In genomic region chr12:123070267-123071081, GRCh38 we compare ENCODE assay signal across 13 cellular contexts.
DNase-seq lines count a peak whose midpoint lies in the region; ATAC-seq and TF ChIP-seq lines count a peak whose summit lies in the region.
"Had no signal": no experiment of that assay in that cellular context is flagged by ENCODE, and none has a peak within 500 bp of the region (broad histone marks: within the 10 kb centered on the region; RNA-seq: fewer than 3 reads in every experiment).

No MANE protein-coding gene starts in this region.

- H2BK5ac ChIP-seq in neuronal stem cell (ENCODE audit: low read length): peak overlapping the region; percentile 47

- ATAC-seq in RWPE2 (ENCODE audit: low read depth): peak; percentile 57; the same call in 2 of the 3 replicates
- peak; percentile 53 for ATAC-seq in foreskin keratinocyte
- no peak for ATAC-seq in HG03175 (IDR thresholded peaks at IDR 0.05; ENCODE audit: unreplicated experiment)
- no peak for ATAC-seq in stimulated activated memory B cell treated with anti-CD40 and anti-IgM and Interleukin-4, amounts not matched to agents 10 μg/mL and 1 μg/mL and 100 μg/mL, for 72 hours

- peak overlapping the region; percentile 42 for H2BK12ac ChIP-seq in neuronal stem cell (ENCODE audit: low read length)

- no peak overlapping the region for H3K27ac Mint-ChIP-seq in stimulated activated memory B cell treated with anti-CD40 and anti-IgM and Interleukin-4, amounts not matched to agents 10 μg/mL and 1 μg/mL and 100 μg/mL, for 72 hours

- no peak overlapping the region for H2AFZ ChIP-seq in neuronal stem cell (ENCODE audit: low read length)

- WGBS in neuronal stem cell (ENCODE audit: extremely low coverage in 2 of 2, insufficient read length in 2 of 2, insufficient replicate concordance in 1 of 2), 2 donors: no CpG with 5 or more reads among the region's 14 CpGs

- H3K27ac ChIP-seq in RWPE2 (ENCODE audit: poor library complexity, severe bottlenecking): no peak overlapping the region
- H3K27ac ChIP-seq in foreskin keratinocyte: no peak overlapping the region
- H3K27ac ChIP-seq in neuronal stem cell (replicated peaks; ENCODE audit: low read length): no peak overlapping the region

- H3K36me3 Mint-ChIP-seq in stimulated activated memory B cell treated with anti-CD40 and anti-IgM and Interleukin-4, amounts not matched to agents 10 μg/mL and 1 μg/mL and 100 μg/mL, for 72 hours: no peaks in the 10 kb centered on the region

- H3K27me3 ChIP-seq in RWPE2 (ENCODE audit: insufficient read depth, poor library complexity, severe bottlenecking) (no peaks in the 10 kb centered on the region), foreskin keratinocyte (peaks cover 3% of the 10 kb centered on the region), neuronal stem cell (ENCODE audit: control insufficient read depth in 3 of 3, insufficient read depth in 3 of 3, low read depth in 1 of 3, low read length in 3 of 3) (no peaks in the 10 kb centered on the region)

- peak overlapping the region; percentile 3 for H3K14ac ChIP-seq in neuronal stem cell (ENCODE audit: low read length)

- no peaks in the 10 kb centered on the region for H3K9me3 Mint-ChIP-seq in stimulated activated memory B cell treated with anti-CD40 and anti-IgM and Interleukin-4, amounts not matched to agents 10 μg/mL and 1 μg/mL and 100 μg/mL, for 72 hours

- H3K9me3 ChIP-seq in RWPE2 (ENCODE audit: severe bottlenecking) (no peaks in the 10 kb centered on the region), neuronal stem cell (replicated peaks in 1 of 2; ENCODE audit: control insufficient read depth in 2 of 2, insufficient read depth in 1 of 2, low read depth in 1 of 2, low read length in 2 of 2) (peaks cover 0 to 1% of the 10 kb centered on the region in 2 donors)

- no peaks in the 10 kb centered on the region for H3K79me1 ChIP-seq in neuronal stem cell (ENCODE audit: low read depth, low read length)

- H3K27me3 Mint-ChIP-seq in stimulated activated memory B cell treated with anti-CD40 and anti-IgM and Interleukin-4, amounts not matched to agents 10 μg/mL and 1 μg/mL and 100 μg/mL, for 72 hours: no peaks in the 10 kb centered on the region

- peaks cover 23% of the 10 kb centered on the region for H3K4me1 Mint-ChIP-seq in stimulated activated memory B cell treated with anti-CD40 and anti-IgM and Interleukin-4, amounts not matched to agents 10 μg/mL and 1 μg/mL and 100 μg/mL, for 72 hours

- peak overlapping the region; percentile 3 for H2AK5ac ChIP-seq in neuronal stem cell (ENCODE audit: low read depth, low read length)

- no peak overlapping the region for H4K8ac ChIP-seq in neuronal stem cell (ENCODE audit: low read depth, low read length)

- H3K36me3 ChIP-seq in RWPE2 (ENCODE audit: low read depth): no peaks in the 10 kb centered on the region
- H3K36me3 ChIP-seq in neuronal stem cell (replicated peaks in 1 of 2; ENCODE audit: control insufficient read depth in 2 of 2, insufficient read depth in 2 of 2, low read length in 2 of 2): no peaks in the 10 kb centered on the region

- no peak for TF ChIP-seq CTCF in RWPE2 (IDR thresholded peaks at IDR 0.05; ENCODE audit: poor library complexity, severe bottlenecking)
- TF ChIP-seq CTCF in foreskin keratinocyte (conservative IDR thresholded peaks at IDR 0.05): no peak

- no peak overlapping the region for H3K4me2 ChIP-seq in neuronal stem cell (ENCODE audit: insufficient read depth, low read length, poor library complexity, severe bottlenecking)
- H3K4me2 ChIP-seq: smooth muscle cell had no signal

- H3K23ac ChIP-seq in neuronal stem cell (ENCODE audit: low read depth, low read length, poor library complexity): no peak overlapping the region

- H3K4me3 ChIP-seq in RWPE2 (ENCODE audit: severe bottlenecking): no peak overlapping the region
- H3K4me3 ChIP-seq in neuronal stem cell (ENCODE audit: low read length in 2 of 2): peak overlapping the region in 1 of 2 donors; percentile 14
- H3K4me3 ChIP-seq: smooth muscle cell had no signal

- peak overlapping the region; percentile 49 for H4K91ac ChIP-seq in neuronal stem cell (ENCODE audit: low read depth, low read length, poor library complexity)

- H2BK120ac ChIP-seq in neuronal stem cell (ENCODE audit: low read depth, low read length): no peak overlapping the region

- H3K18ac ChIP-seq in neuronal stem cell (ENCODE audit: low read length): peak overlapping the region; percentile 86

- peak overlapping the region; percentile 50 for H2BK15ac ChIP-seq in neuronal stem cell (ENCODE audit: low read length)

- H3K9ac ChIP-seq in neuronal stem cell (ENCODE audit: low read depth, low read length, poor library complexity): peak overlapping the region; percentile 78

- H3K4me3 Mint-ChIP-seq in stimulated activated memory B cell treated with anti-CD40 and anti-IgM and Interleukin-4, amounts not matched to agents 10 μg/mL and 1 μg/mL and 100 μg/mL, for 72 hours: no peak overlapping the region

- peaks cover 9% of the 10 kb centered on the region for H3K4me1 ChIP-seq in RWPE2 (ENCODE audit: insufficient read depth, poor library complexity, severe bottlenecking)
- peaks cover 4% of the 10 kb centered on the region for H3K4me1 ChIP-seq in foreskin keratinocyte
- H3K4me1 ChIP-seq in neuronal stem cell (ENCODE audit: control insufficient read depth in 2 of 2, insufficient read depth in 1 of 2, low read depth in 1 of 2, low read length in 2 of 2): peaks cover 6 to 16% of the 10 kb centered on the region in 2 donors

- DNase-seq in EL (peak; percentile 18), RWPE2 (ENCODE audit: low spot score) (no peak), foreskin keratinocyte (peak in 1 of 2 donors; percentile 17), neuronal stem cell (ENCODE audit: low spot score) (no peak), iPS-NIHi11 (ENCODE audit: low spot score) (no peak), NAMALWA (ENCODE audit: low spot score) (no peak)
- DNase-seq: activated CD4-positive, CD25-positive, alpha-beta regulatory T cell treated with anti-CD3 and anti-CD28 coated beads, Interleukin-2, amount 50 U/mL, for 72 hours; AML-193; NCI-H146; T-helper 1 cell had no signal

- H3K4ac ChIP-seq in neuronal stem cell (ENCODE audit: low read length): no peak overlapping the region

Comparison
In these comparisons a context has a peak if more than half of its experiments do, and no peak if none do; other contexts are left out.
1. ATAC-seq: peak in RWPE2 (single experiment) and foreskin keratinocyte (single experiment); none in HG03175 (single experiment) and stimulated activated memory B cell treated with anti-CD40 and anti-IgM and Interleukin-4, amounts not matched to agents 10 μg/mL and 1 μg/mL and 100 μg/mL, for 72 hours (single experiment).